10 cellular contexts compared by ENCODE assay signal in genomic region chr1:42682484-42682738, GRCh38. TPM values are rescaled to one million over a fixed set of nuclear protein-coding genes. Genes with fewer than 3 reads are reported as not detected.
A peak's percentile ranks its signal among the peaks of the same experiment; 100 is the strongest.
DNase-seq lines count a peak whose midpoint lies in the region; ATAC-seq, FAIRE-seq and TF ChIP-seq lines count a peak whose summit lies in the region.
"Not testable (repeated sequence)": the region's sequence is repeated elsewhere in the genome, so short reads cannot be mapped to it uniquely, and the experiment has no call there.
"Had no signal": no experiment of that assay in that cellular context is flagged by ENCODE, and none has a peak within 500 bp of the region (broad histone marks: within the 10 kb centered on the region; RNA-seq: fewer than 3 reads in every experiment).

No MANE protein-coding gene starts in this region.

- H2BK5ac ChIP-seq in mesendoderm (ENCODE audit: low read length): not testable (repeated sequence)

- peaks cover 55% of the 10 kb centered on the region for H3K79me2 ChIP-seq in mesendoderm (ENCODE audit: control insufficient read depth, insufficient read depth, low read length)

- H3K4me3 ChIP-seq in BLaER1: peak overlapping the region; percentile 93
- H3K4me3 ChIP-seq in SJCRH30: peak overlapping the region; percentile 88
- H3K4me3 ChIP-seq in ascending aorta: peak overlapping the region; percentile 96
- peak overlapping the region; percentile 76 for H3K4me3 ChIP-seq in fibroblast of the aortic adventitia (ENCODE audit: low read depth, low read length)
- H3K4me3 ChIP-seq in mesendoderm (ENCODE audit: low read length): peak overlapping the region; percentile 92
- H3K4me3 ChIP-seq in small intestine (ENCODE audit: low read depth in 1 of 2, low read length in 2 of 2): peak overlapping the region; percentile 71 to 95

- FAIRE-seq in small intestine (lab: Jason Lieb, UNC): not testable (repeated sequence)

- H3K79me1 ChIP-seq in mesendoderm (ENCODE audit: low read length): not testable (repeated sequence)

- not testable (repeated sequence) for H2AK5ac ChIP-seq in mesendoderm (ENCODE audit: low read length)

- not testable (repeated sequence) for H3K4me2 ChIP-seq in BLaER1; mesendoderm (ENCODE audit: low read length)

- DNase-seq in SJCRH30; fibroblast of the aortic adventitia (ENCODE audit: low read depth); mesendoderm; small intestine: not testable (repeated sequence)
- peak in 1 of 2 donors; percentile 63 for DNase-seq in ascending aorta (ENCODE audit: low spot score in 2 of 2)

- WGBS in mesendoderm (ENCODE audit: extremely low coverage, insufficient coverage, low lambda C conversion rate): no CpG with 5 or more reads among the region's 33 CpGs
- WGBS in small intestine, 3 donors: 0% methylated on average over 13 to 33 of the region's 33 CpGs

- H3K27ac ChIP-seq in BLaER1 (peak overlapping the region; percentile 91), SJCRH30 (peak overlapping the region; percentile 94), ascending aorta (peak overlapping the region; percentile 84 to 95), mesendoderm (ENCODE audit: low read depth, low read length) (peak overlapping the region; percentile 33), small intestine (ENCODE audit: low read depth in 1 of 2, low read length in 1 of 2) (peak overlapping the region; percentile 89 to 90)

- not testable (repeated sequence) for H3K9me3 ChIP-seq in BLaER1; SJCRH30 (replicated peaks); ascending aorta; small intestine (ENCODE audit: control insufficient read depth, low read depth)

- H3K36me3 ChIP-seq in BLaER1 (peaks cover 44% of the 10 kb centered on the region), SJCRH30 (peaks cover 44% of the 10 kb centered on the region)
- not testable (repeated sequence) for H3K36me3 ChIP-seq in ascending aorta; mesendoderm (ENCODE audit: control insufficient read depth, insufficient read depth, low read length); small intestine (ENCODE audit: control insufficient read depth in 2 of 2, insufficient read depth in 2 of 2, low read length in 2 of 2)

- peaks cover 56% of the 10 kb centered on the region for H3K4me1 ChIP-seq in BLaER1
- H3K4me1 ChIP-seq in SJCRH30: peaks cover 22% of the 10 kb centered on the region
- peaks cover 9 to 45% of the 10 kb centered on the region in 2 donors for H3K4me1 ChIP-seq in ascending aorta
- not testable (repeated sequence) for H3K4me1 ChIP-seq in mesendoderm (ENCODE audit: control insufficient read depth, low read depth, low read length)
- peaks cover 9 to 11% of the 10 kb centered on the region in 2 donors for H3K4me1 ChIP-seq in small intestine (ENCODE audit: control insufficient read depth in 2 of 2, insufficient read depth in 1 of 2, low read depth in 1 of 2, low read length in 1 of 2)

- H3K9ac ChIP-seq in BLaER1 (peak overlapping the region; percentile 95), mesendoderm (ENCODE audit: low read length) (peak overlapping the region; percentile 96)

- H2BK15ac ChIP-seq in mesendoderm (replicated peaks; ENCODE audit: low read depth): not testable (repeated sequence)

- H3K4ac ChIP-seq in mesendoderm (ENCODE audit: low read depth, low read length): peak overlapping the region; percentile 58

- not testable (repeated sequence) for H4K5ac ChIP-seq in mesendoderm (ENCODE audit: low read length)

- H3K23ac ChIP-seq in mesendoderm (ENCODE audit: low read length): not testable (repeated sequence)

- H3K18ac ChIP-seq in mesendoderm (ENCODE audit: low read length): peak overlapping the region; percentile 92

- intact Hi-C loops in ascending aorta (cut with DNase I): loop anchor here (1.0 to 5.0 kb wide), 9 partner anchors 24 to 675 kb away; partner anchors contain the start of genes C1orf50, CCDC30, CDC20 and CFAP57

- not testable (repeated sequence) for H3K27me3 ChIP-seq in BLaER1; SJCRH30; ascending aorta; mesendoderm (ENCODE audit: insufficient read depth, low read length, poor library complexity); small intestine (ENCODE audit: control insufficient read depth in 2 of 2, insufficient read depth in 2 of 2, low read length in 2 of 2)

- peak overlapping the region; percentile 99 for H3K56ac ChIP-seq in mesendoderm (ENCODE audit: low read length)

- peak; percentile 14 for ATAC-seq in GM21423 (IDR thresholded peaks at IDR 0.05; ENCODE audit: unreplicated experiment)
- ATAC-seq in HG03066 (IDR thresholded peaks at IDR 0.05; ENCODE audit: low read depth, unreplicated experiment): peak; percentile 11

- H2BK120ac ChIP-seq in mesendoderm (ENCODE audit: low read depth, low read length): not testable (repeated sequence)

- H4K8ac ChIP-seq in mesendoderm (ENCODE audit: low read depth, low read length): not testable (repeated sequence)

- TF ChIP-seq CTCF in ascending aorta (IDR thresholded peaks at IDR 0.05); fibroblast of the aortic adventitia (IDR thresholded peaks at IDR 0.05; ENCODE audit: insufficient read depth, low read length): not testable (repeated sequence)

- peaks cover 46% of the 10 kb centered on the region for H4K20me1 ChIP-seq in BLaER1

RNA-seq across cellular contexts. Expression of gene YBX1, which starts 0.2 kb away (rescaled TPM):
- total RNA-seq in SJCRH30 (2014; rRNA removed; shearing (Covaris generic)): 2,043 and 2,077 TPM in 2 replicates
- total RNA-seq in ascending aorta (356 TPM), fibroblast of the aortic adventitia (ENCODE audit: low replicate concordance) (449 and 792 TPM in 2 replicates)
- 1,698 TPM for polyA plus RNA-seq in mesendoderm (2013, experiment 1 of 2)
- 1,742 TPM for polyA plus RNA-seq in mesendoderm (2013, experiment 2 of 2)
- polyA plus RNA-seq in small intestine: 100 to 1,000 TPM; 509 to 779 (median 604) TPM

RNA-seq across cellular contexts. Expression of gene PPIH, which starts 24.2 kb away (rescaled TPM):
- 104 TPM in 2 replicates for total RNA-seq in SJCRH30 (2014; rRNA removed; shearing (Covaris generic))
- total RNA-seq in ascending aorta (2.2 TPM), fibroblast of the aortic adventitia (ENCODE audit: low replicate concordance) (26.0 and 29.2 TPM in 2 replicates)
- 125 TPM for polyA plus RNA-seq in mesendoderm (2013, experiment 1 of 2)
- 127 TPM for polyA plus RNA-seq in mesendoderm (2013, experiment 2 of 2)
- polyA plus RNA-seq in small intestine: 10 to 100 TPM; 24.9 to 79.1 (median 30.9) TPM

RNA-seq across cellular contexts. Expression of gene CLDN19, which starts 57.6 kb away (rescaled TPM):
- total RNA-seq in SJCRH30 (2014; rRNA removed; shearing (Covaris generic)): 0.12 and 0.23 TPM in 2 replicates
- total RNA-seq in ascending aorta: not detected
- not detected in 2 replicates for total RNA-seq in fibroblast of the aortic adventitia (ENCODE audit: low replicate concordance)
- 3.5 TPM for polyA plus RNA-seq in mesendoderm (2013, experiment 1 of 2)
- polyA plus RNA-seq in mesendoderm (2013, experiment 2 of 2): 3.7 TPM
- polyA plus RNA-seq in small intestine: under 1 TPM in 1 of 3 donors, not detected in 2; 0.18 TPM
- total RNA-seq: omental fat pad; T-helper 1 cell treated with Interleukin-12 subunit alpha and Interleukin-12 subunit beta and Interleukin-4 antibody, amounts not matched to agents 30 ng/mL and 1 ng/mL, for 36 hours had no signal

Comparison
In these comparisons a context has a peak if more than half of its experiments do, and no peak if none do; other contexts are left out.
1. H3K27ac ChIP-seq: peak in every context shown above with its lines; median percentile 94 in SJCRH30; 91 in BLaER1; 90 in ascending aorta; 90 in small intestine; 33 in mesendoderm.